In the genomic region with DNA sequence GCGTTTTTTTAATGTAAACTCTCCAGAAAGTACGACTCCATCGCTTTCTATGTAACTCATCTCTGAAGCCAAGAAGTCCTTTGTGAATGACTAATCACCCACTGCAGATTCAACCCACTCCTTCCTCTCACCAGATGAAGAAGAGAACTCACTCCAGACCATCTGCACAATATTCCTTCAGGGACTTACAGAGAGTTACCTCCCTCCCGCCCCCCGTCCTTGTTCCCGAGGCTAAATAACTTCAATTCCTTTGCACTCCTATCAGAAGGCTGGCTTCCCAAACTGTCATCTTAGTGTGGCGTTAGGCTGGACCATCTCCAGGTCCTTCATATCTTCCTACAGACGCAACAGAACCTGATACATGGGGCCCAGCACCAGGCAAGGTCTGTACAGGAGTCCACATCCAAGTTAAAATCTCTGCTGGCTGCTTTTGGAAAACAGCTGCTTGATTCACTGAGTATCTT, we compare ENCODE assay signal across 10 cellular contexts.
A peak's percentile ranks its signal among the peaks of the same experiment; 100 is the strongest.
DNase-seq lines count a peak whose midpoint lies in the region; ATAC-seq, FAIRE-seq and TF ChIP-seq lines count a peak whose summit lies in the region.
"Had no signal": no experiment of that assay in that cellular context is flagged by ENCODE, and none has a peak within 500 bp of the region (broad histone marks: within the 10 kb centered on the region; RNA-seq: fewer than 3 reads in every experiment).

No MANE protein-coding gene starts in this region.

- H3K36me3 ChIP-seq in BJ (ENCODE audit: control insufficient read depth, insufficient read depth, low read length) (peaks cover 16% of the 10 kb centered on the region), MG63 (peaks cover 27% of the 10 kb centered on the region), H1 (ENCODE audit: control insufficient read depth in 2 of 4, insufficient read depth in 4 of 4, low read length in 3 of 4) (no peaks in the 10 kb centered on the region)

- H3K23me2 ChIP-seq in H1 (ENCODE audit: low read depth, low read length): no peaks in the 10 kb centered on the region

- peaks cover 5 to 14% (median 9%) of the 10 kb centered on the region in 4 experiments for H3K4me1 ChIP-seq in H1 (replicated peaks in 1 of 4; ENCODE audit: control insufficient read depth in 3 of 4, insufficient read depth in 4 of 4, low read length in 3 of 4)

- TF ChIP-seq RAD21 in H1 (IDR thresholded peaks at IDR 0.05 in 1 of 2, conservative IDR thresholded peaks at IDR 0.05 in 1 of 2; ENCODE audit: low read depth in 2 of 2, low read length in 2 of 2): no peak

- TF ChIP-seq POLR2A in H1 (IDR thresholded peaks at IDR 0.05; ENCODE audit: control extremely low read depth in 1 of 2, low read depth in 2 of 2, low read length in 2 of 2): no peak

- no peak overlapping the region for H2AK5ac ChIP-seq in H1 (ENCODE audit: low read depth, low read length)

- CTCF ChIA-PET in BJ (lab: Yijun Ruan, JAX) (interaction anchor here (0.7 to 1.1 kb wide), 3 partner anchors 13 to 53 kb away, joined by 3 read pairs; no protein-coding TSS in a partner anchor), H1 (lab: Charles Lee; ENCODE audit: partially characterized antibody) (interaction anchor here (1.8 kb wide), 1 partner anchor 13 kb away, joined by 6 read pairs; no protein-coding TSS in a partner anchor)

- no peak for TF ChIP-seq CTCF in BJ (IDR thresholded peaks at IDR 0.05; ENCODE audit: insufficient read depth, low read depth, low read length)
- no peak for TF ChIP-seq CTCF in H1 (IDR thresholded peaks at IDR 0.05; ENCODE audit: control extremely low read depth in 1 of 3, insufficient read depth in 1 of 3, low read depth in 1 of 3, low read length in 3 of 3)
- no peak for TF ChIP-seq CTCF in nephron (IDR thresholded peaks at IDR 0.05; ENCODE audit: unreplicated experiment in 3 of 3)

- H2AFZ ChIP-seq in H1 (ENCODE audit: low read length): no peak overlapping the region

- no peak for ATAC-seq in HG02973 (IDR thresholded peaks at IDR 0.05; ENCODE audit: unreplicated experiment)

- no peak overlapping the region for H3K18ac ChIP-seq in H1 (ENCODE audit: extremely low read depth, low read length)

- H3K27me3 ChIP-seq in BJ (ENCODE audit: control insufficient read depth, insufficient read depth, low read length): no peaks in the 10 kb centered on the region
- no peaks in the 10 kb centered on the region for H3K27me3 ChIP-seq in MG63
- no peaks in the 10 kb centered on the region for H3K27me3 ChIP-seq in H1 (replicated peaks in 1 of 4; ENCODE audit: control insufficient read depth in 3 of 4, extremely low read depth in 1 of 4, insufficient read depth in 3 of 4, low read length in 3 of 4)

- H3K36me3 Mint-ChIP-seq in nephron (ENCODE audit: low read depth): peaks cover 60% of the 10 kb centered on the region
- H3K36me3 Mint-ChIP-seq: IgD-negative memory B cell had no signal

- H3K9ac ChIP-seq in H1 (replicated peaks in 1 of 4; ENCODE audit: extremely low read depth in 1 of 4, low read depth in 3 of 4, low read length in 3 of 4): no peak overlapping the region

- H3K27ac Mint-ChIP-seq in nephron: peak overlapping the region; percentile 84 to 96 (median 93)
- H3K27ac Mint-ChIP-seq: IgD-negative memory B cell had no signal

- H3K9me3 ChIP-seq in MG63: no peaks in the 10 kb centered on the region
- H3K9me3 ChIP-seq in H1 (ENCODE audit: insufficient read depth in 2 of 2, low read depth in 1 of 2, low read length in 1 of 2): no peaks in the 10 kb centered on the region

- H4K91ac ChIP-seq in H1 (replicated peaks; ENCODE audit: insufficient read length, low read length): no peak overlapping the region

- no peak for TF ChIP-seq EP300 in H1 (IDR thresholded peaks at IDR 0.05; ENCODE audit: borderline replicate concordance in 1 of 2, low read depth in 2 of 2, low read length in 2 of 2)

- H3K56ac ChIP-seq in H1 (replicated peaks; ENCODE audit: insufficient read length, low read depth, low read length): no peak overlapping the region

- peak; percentile 90 for DNase-seq in BJ (ENCODE audit: low read depth)
- DNase-seq in MG63: peak; percentile 58
- DNase-seq in H1 (ENCODE audit: low read depth in 1 of 2, low spot score in 2 of 2): no peak
- no peak for DNase-seq in NCI-H2029 (lab: John Stamatoyannopoulos, UW)
- no peak for DNase-seq in midbrain (lab: John Stamatoyannopoulos, UW)
- DNase-seq in NCI-H1092 (lab: John Stamatoyannopoulos, UW): no peak

- H3K4me1 Mint-ChIP-seq in nephron: peaks cover 64% of the 10 kb centered on the region
- H3K4me1 Mint-ChIP-seq: IgD-negative memory B cell had no signal

- no peak overlapping the region for H2BK20ac ChIP-seq in H1 (ENCODE audit: low read length)

- no peak overlapping the region for H3K4me2 ChIP-seq in H1 (ENCODE audit: insufficient read depth in 1 of 2, low read depth in 2 of 2, low read length in 2 of 2)

- 0 out of 4 replicates have a peak, but pooled peaks cover 0 to 2% of the 10 kb centered on the region in 2 experiments for H3K79me2 ChIP-seq in H1 (ENCODE audit: control insufficient read depth in 1 of 2, insufficient read depth in 2 of 2, low read length in 2 of 2)

- H3K79me1 ChIP-seq in H1 (ENCODE audit: low read depth, low read length): peaks cover 2% of the 10 kb centered on the region; the same call in 1 of the 2 replicates

- no peaks in the 10 kb centered on the region for H3K27me3 Mint-ChIP-seq in nephron (ENCODE audit: low read depth)

- H3K4me3 Mint-ChIP-seq in nephron: peak overlapping the region in 1 of 3 experiments; percentile 50
- H3K4me3 Mint-ChIP-seq: IgD-negative memory B cell had no signal

- no peak overlapping the region for H3K23ac ChIP-seq in H1 (ENCODE audit: insufficient read length)

- no peak overlapping the region for H3K4me3 ChIP-seq in BJ (ENCODE audit: low read depth, low read length)
- H3K4me3 ChIP-seq in MG63: no peak overlapping the region
- no peak overlapping the region; a peak in 1 of 8 replicates for H3K4me3 ChIP-seq in H1 (ENCODE audit: extremely low read depth in 1 of 4, insufficient read depth in 2 of 4, low read depth in 3 of 4, low read length in 4 of 4)

- FAIRE-seq in H1 (lab: Jason Lieb, UNC): no peak
- FAIRE-seq: H54 had no signal

- no peak overlapping the region for H4K8ac ChIP-seq in H1 (ENCODE audit: extremely low read depth, insufficient read depth, low read length)

- 98% methylated on average over 8 of the region's 8 CpGs; no CpG with 5 or more reads in 1 of the 2 experiments for WGBS in H1 (ENCODE audit: extremely low coverage in 1 of 2, insufficient coverage in 1 of 2, insufficient read length in 1 of 2, insufficient replicate concordance in 2 of 2, low coverage in 1 of 2, low lambda C conversion rate in 2 of 2, missing lambda C conversion rate in 1 of 2), 2 experiments

- H2BK120ac ChIP-seq in H1 (replicated peaks; ENCODE audit: low read depth, low read length): peak overlapping the region; percentile 57

- POLR2A ChIA-PET in BJ (lab: Charles Lee): interaction anchor here (1.1 kb wide), 1 partner anchor 15 kb away, joined by 11 read pairs; no protein-coding TSS in a partner anchor
- POLR2A ChIA-PET in H1 (lab: Charles Lee; ENCODE audit: partially characterized antibody): no interaction called here

- no peak overlapping the region for H4K5ac ChIP-seq in H1 (ENCODE audit: insufficient read length, low read depth, low read length)

- no peaks in the 10 kb centered on the region for H4K20me1 ChIP-seq in H1 (replicated peaks in 1 of 2; ENCODE audit: control insufficient read depth in 1 of 2, insufficient read depth in 2 of 2, low read length in 2 of 2)

- no peak overlapping the region for H2BK5ac ChIP-seq in H1 (ENCODE audit: low read depth, low read length)

- H2BK15ac ChIP-seq in H1 (ENCODE audit: low read length): 0 out of 2 replicates have a peak overlapping the region, but pooled peaks have one; percentile 53

- H3K9me3 Mint-ChIP-seq in nephron: no peaks in the 10 kb centered on the region

- no peak overlapping the region for H3K14ac ChIP-seq in H1 (ENCODE audit: insufficient read length)

- H3K4ac ChIP-seq in H1 (replicated peaks; ENCODE audit: insufficient read length, low read depth, low read length): no peak overlapping the region

- H2BK12ac ChIP-seq in H1 (ENCODE audit: low read depth, low read length): 0 out of 2 replicates have a peak overlapping the region, but pooled peaks have one; percentile 55

- H3K27ac ChIP-seq in H1 (ENCODE audit: low read depth, low read length): no peak overlapping the region

TF ChIP-seq in H1, 55 proteins besides CTCF, POLR2A, EP300 and RAD21:
- TF ChIP-seq SUZ12 (IDR thresholded peaks at IDR 0.05; ENCODE audit: low read length) (no peak), CBX5 (IDR thresholded peaks at IDR 0.05; ENCODE audit: low read depth, low read length) (no peak)
TF ChIP-seq in H1: peak in this region for 0.

Comparison
In these comparisons a context has a peak if more than half of its experiments do, and no peak if none do; other contexts are left out.
1. DNase-seq: peak in BJ (single experiment) and MG63 (single experiment); none in H1 (0 of 2), NCI-H2029 (single experiment), midbrain (single experiment) and NCI-H1092 (single experiment).